ENCODE assay signal across 18 cellular contexts in genomic region chr10:2700626-2701305, GRCh38.
DNase-seq lines count a peak whose midpoint lies in the region; ATAC-seq and TF ChIP-seq lines count a peak whose summit lies in the region.
"Had no signal": no experiment of that assay in that cellular context is flagged by ENCODE, and none has a peak within 500 bp of the region (broad histone marks: within the 10 kb centered on the region; RNA-seq: fewer than 3 reads in every experiment).

No MANE protein-coding gene starts in this region.

- no peaks in the 10 kb centered on the region for H3K79me2 ChIP-seq in smooth muscle cell (ENCODE audit: low read depth)

- H3K27me3 ChIP-seq in smooth muscle cell (ENCODE audit: low read depth) = no peaks in the 10 kb centered on the region

- no peak overlapping the region for H3K9ac ChIP-seq in smooth muscle cell (ENCODE audit: low read depth)

- H3F3A ChIP-seq in smooth muscle cell (ENCODE audit: low read depth) = no peaks in the 10 kb centered on the region

- no peaks in the 10 kb centered on the region for H3K36me3 ChIP-seq in smooth muscle cell (ENCODE audit: low read depth)

- DNase-seq in germinal center (ENCODE audit: low spot score) (peak; percentile 10), T-helper 9 cell (no peak), NCI-H446 treated with DMSO at 0.1 percent for 48 hours (lab: John Stamatoyannopoulos, UW) (no peak), smooth muscle cell (lab: John Stamatoyannopoulos, UW; ENCODE audit: unreplicated experiment) (no peak), kidney glomerular epithelial cell (lab: John Stamatoyannopoulos, UW) (no peak)
- DNase-seq: activated CD4-positive, alpha-beta T cell treated with anti-CD3 and anti-CD28 coated beads, Interleukin-2, amount 10 ng/mL, durations not matched to agents 24 days and 14 days; activated naive CD4-positive, alpha-beta T cell treated with anti-CD3 and anti-CD28 coated beads, Interleukin-2, amount 50 U/mL, for 16 hours; AML-193; NCI-H2029 treated with DMSO at 0.1 percent for 48 hours; NCI-H524; PC-3; stimulated activated CD4-positive, alpha-beta T cell treated with anti-CD3 and anti-CD28 coated beads, Interleukin-12 subunit alpha, Interleukin-12 subunit beta, amount 100 ng/mL, for 4 hours had no signal

- no peak for TF ChIP-seq CTCF in smooth muscle cell (IDR thresholded peaks at IDR 0.05; ENCODE audit: borderline replicate concordance, insufficient read depth, poor library complexity, severe bottlenecking)

- H3K4me1 ChIP-seq in smooth muscle cell (ENCODE audit: low read depth) = no peaks in the 10 kb centered on the region

- WGBS in smooth muscle cell (ENCODE audit: low lambda C conversion rate) = 92% methylated on average over 6 of the region's 6 CpGs

- no peaks in the 10 kb centered on the region for H4K20me1 ChIP-seq in smooth muscle cell (ENCODE audit: low read depth)

- H3K4me3 ChIP-seq in smooth muscle cell = no peak overlapping the region
- H3K4me3 ChIP-seq: lung, SK-N-MC had no signal

- H3K27ac ChIP-seq in smooth muscle cell (ENCODE audit: low read depth) = no peak overlapping the region
- H3K27ac ChIP-seq: SK-N-MC had no signal

- no peak overlapping the region for H2AFZ ChIP-seq in smooth muscle cell (ENCODE audit: low read depth)

- no peaks in the 10 kb centered on the region for H3K9me3 ChIP-seq in smooth muscle cell (replicated peaks; ENCODE audit: low read depth)

- H3K4me2 ChIP-seq in smooth muscle cell = no peak overlapping the region

- ATAC-seq in GM18873 (IDR thresholded peaks at IDR 0.05; ENCODE audit: low FRiP score, unreplicated experiment) (peak; percentile 53), GM21576 (IDR thresholded peaks at IDR 0.05; ENCODE audit: unreplicated experiment) (peak; percentile 62), HG03432 (IDR thresholded peaks at IDR 0.05; ENCODE audit: unreplicated experiment) (peak; percentile 83)
- ATAC-seq: natural killer cell treated with Interleukin-12 subunit alpha and Interleukin-12 subunit beta and Interleukin-15 and Interleukin-18, amount 100 ng/mL, for 72 hours; PC-3 had no signal
